8 cellular contexts compared by ENCODE assay signal in the genomic region with DNA sequence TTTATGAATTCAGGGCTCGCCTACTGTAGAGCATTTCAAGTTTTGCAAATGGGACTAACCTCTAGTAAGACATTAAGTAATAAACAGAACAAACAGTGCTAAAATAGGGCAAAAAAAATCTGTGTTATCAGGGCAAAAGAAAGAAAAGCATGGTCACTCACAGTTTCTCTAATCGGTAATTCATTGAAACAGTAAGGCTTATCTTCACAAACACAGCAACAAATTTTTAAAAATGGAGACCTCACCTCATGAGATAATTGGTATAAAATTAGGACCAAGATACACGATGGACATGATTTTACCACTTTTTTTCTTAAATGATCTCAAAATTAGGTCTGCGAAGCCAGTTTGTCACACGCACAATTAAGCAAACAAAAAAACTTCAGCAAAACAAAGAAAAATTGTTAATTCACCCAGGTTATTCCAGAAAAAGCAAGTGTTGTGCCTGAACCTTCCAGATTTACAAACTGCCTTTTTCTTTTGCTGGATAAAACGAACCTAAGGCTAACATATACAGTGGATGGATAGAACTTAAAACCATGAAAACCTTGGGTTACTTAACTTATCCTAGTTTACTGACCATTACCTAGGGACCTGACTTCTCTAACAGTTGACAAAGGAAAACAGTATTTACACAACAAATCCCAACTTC. TPM values are rescaled to one million over a fixed set of nuclear protein-coding genes. Genes with fewer than 3 reads are reported as not detected.
DNase-seq lines count a peak whose midpoint lies in the region; ATAC-seq, FAIRE-seq and TF ChIP-seq lines count a peak whose summit lies in the region.

No MANE protein-coding gene starts in this region.

- DNase-seq in RWPE1 (ENCODE audit: low spot score): no peak
- DNase-seq in pancreas: no peak
- no peak for DNase-seq in NCI-H1105 (lab: John Stamatoyannopoulos, UW)
- DNase-seq in activated CD4-positive, alpha-beta T cell treated with anti-CD3 and anti-CD28 coated beads for 1 hour: no peak
- no peak for DNase-seq in amygdala (lab: John Stamatoyannopoulos, UW)

- H3K9ac ChIP-seq in ES-I3 (ENCODE audit: low read depth, low read length): peak overlapping the region; percentile 84; the same call in 1 of the 2 replicates

- H3K36me3 ChIP-seq in ES-I3 (ENCODE audit: insufficient read depth, low read length): no peaks in the 10 kb centered on the region
- H3K36me3 ChIP-seq in esophagus (ENCODE audit: control insufficient read depth in 2 of 2, insufficient read depth in 2 of 2, low read length in 1 of 2): no peaks in the 10 kb centered on the region
- peaks cover 0 to 6% (median 0%) of the 10 kb centered on the region in 3 donors for H3K36me3 ChIP-seq in pancreas

- H3K4me1 ChIP-seq in ES-I3 (ENCODE audit: insufficient read depth, low read length) (peaks cover 27% of the 10 kb centered on the region), esophagus (ENCODE audit: control insufficient read depth in 2 of 2, insufficient read depth in 2 of 2, low read length in 1 of 2) (peaks cover 2 to 6% of the 10 kb centered on the region in 2 donors), pancreas (peaks cover 3 to 28% (median 27%) of the 10 kb centered on the region in 3 donors)

- CTCF ChIA-PET in RWPE1 (lab: Yijun Ruan, JAX): interaction anchor here (0.5 to 1.8 kb wide), 3 partner anchors 61 to 195 kb away, joined by 3 to 7 read pairs (median 5); no protein-coding TSS in a partner anchor

- TF ChIP-seq CTCF in RWPE1 (conservative IDR thresholded peaks at IDR 0.05; ENCODE audit: low read depth): no peak
- no peak for TF ChIP-seq CTCF in pancreas (IDR thresholded peaks at IDR 0.05)

- 13 to 18% methylated on average over 6 of the region's 6 CpGs for whole genome bisulfite sequencing in esophagus, 2 donors
- 7 to 9% methylated on average over 6 of the region's 6 CpGs for WGBS in pancreas, 2 donors

- ATAC-seq in pancreas (no peak), HG02610 (IDR thresholded peaks at IDR 0.05; ENCODE audit: unreplicated experiment) (no peak)

- POLR2A ChIA-PET in RWPE1 (lab: Yijun Ruan, JAX; ENCODE audit: low non-redundant PET): no interaction called here

- no peaks in the 10 kb centered on the region for H3K27me3 ChIP-seq in esophagus (ENCODE audit: control insufficient read depth in 1 of 2, insufficient read depth in 2 of 2, low read length in 2 of 2)
- H3K27me3 ChIP-seq in pancreas: no peaks in the 10 kb centered on the region

- FAIRE-seq in pancreas (lab: Jason Lieb, UNC): no peak

- intact Hi-C loops in pancreas (cut with DNase I): no loop called here

- H3K9me3 ChIP-seq in ES-I3 (ENCODE audit: control insufficient read depth, insufficient read depth, low read length) (no peaks in the 10 kb centered on the region), esophagus (ENCODE audit: control insufficient read depth in 2 of 2, insufficient read depth in 1 of 2, low read depth in 1 of 2, low read length in 1 of 2) (no peaks in the 10 kb centered on the region), pancreas (no peaks in the 10 kb centered on the region)

- peak overlapping the region; percentile 91 to 95 for H3K4me3 ChIP-seq in esophagus (ENCODE audit: low read depth in 1 of 2, low read length in 2 of 2)
- H3K4me3 ChIP-seq in pancreas: peak overlapping the region; percentile 64 to 86 (median 80)

- H3K27ac ChIP-seq in RWPE1 (peak overlapping the region; percentile 97), esophagus (ENCODE audit: low read depth in 2 of 2, low read length in 1 of 2) (peak overlapping the region; percentile 94 to 97), pancreas (peak overlapping the region; percentile 83 to 97 (median 94))

RNA-seq across cellular contexts. Expression of a gene that starts 1.4 kb away (rescaled TPM):
- 10 to 100 TPM; 24.5 to 46.2 TPM for polyA plus RNA-seq in esophagus
- 100 to 1,000 TPM in 2 of 6 donors, 10 to 100 TPM in 4; 41.9 to 122 (median 63.0) TPM for total RNA-seq in pancreas
- 10 to 100 TPM; 18.7 to 39.0 TPM for polyA plus RNA-seq in pancreas
